In the genomic region with DNA sequence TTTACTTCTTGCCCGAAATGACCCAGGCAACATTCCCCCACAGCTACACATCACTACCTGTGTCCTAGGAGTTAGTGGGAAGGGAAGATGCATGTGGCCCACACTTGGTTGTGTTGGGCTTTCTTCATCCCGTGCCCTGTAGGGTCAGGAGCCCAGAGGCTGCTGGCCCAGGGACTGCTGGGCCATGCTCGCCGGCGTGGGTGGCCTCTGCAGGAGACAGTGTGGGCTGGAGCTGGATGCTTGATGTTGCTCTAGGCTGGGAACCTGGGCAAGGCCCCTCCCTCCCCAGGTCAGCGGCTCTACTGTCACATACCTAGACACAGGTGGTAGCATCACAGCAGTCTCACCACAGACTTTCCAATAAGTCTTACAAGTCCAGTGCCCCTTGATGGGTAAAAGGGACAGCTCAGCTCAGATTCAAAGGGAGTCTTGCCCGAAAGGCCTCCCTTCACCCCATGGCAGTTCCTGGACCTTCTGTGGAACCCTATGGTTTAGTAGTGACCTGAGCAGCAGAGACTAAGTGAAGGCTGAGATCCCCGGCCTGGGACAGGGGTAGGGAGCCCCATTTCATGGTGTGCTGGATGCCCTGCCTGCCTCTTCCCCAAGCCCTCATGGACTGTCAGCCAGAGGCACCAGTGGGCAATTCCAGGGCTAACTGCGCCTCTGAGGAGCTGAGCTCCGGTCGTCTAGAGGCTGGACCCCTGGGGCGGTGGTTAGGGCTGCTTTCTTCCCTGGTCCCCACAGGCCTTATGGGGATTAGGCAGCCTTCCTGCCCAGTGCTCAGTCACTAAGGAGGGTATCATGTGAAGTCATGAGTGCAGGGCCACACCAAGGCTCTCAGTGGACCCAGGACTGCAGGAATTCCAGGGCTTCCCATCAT, we compare ENCODE assay signal across 13 cellular contexts. TPM values are rescaled to one million over a fixed set of nuclear protein-coding genes. Genes with fewer than 3 reads are reported as not detected.
"Had no signal": no experiment of that assay in that cellular context is flagged by ENCODE, and none has a peak within 500 bp of the region (broad histone marks: within the 10 kb centered on the region; RNA-seq: fewer than 3 reads in every experiment).

No MANE protein-coding gene starts in this region.

- H3K4me1 ChIP-seq: ascending aorta, breast epithelium, transverse colon had no signal

- ATAC-seq: T-helper 17 cell had no signal

- H3K36me3 ChIP-seq: ascending aorta, breast epithelium, transverse colon, WERI-Rb-1 had no signal

- H3K4me1 Mint-ChIP-seq: activated CD4-positive, alpha-beta memory T cell treated with anti-CD3 and anti-CD28 coated beads, Interleukin-2, amount 10 ng/mL, durations not matched to agents 7 days and 5 days; T-helper 17 cell had no signal

- DNase-seq: activated CD4-positive, alpha-beta memory T cell treated with anti-CD3 and anti-CD28 coated beads, Interleukin-2, amount 10 ng/mL, durations not matched to agents 7 days and 5 days; activated naive CD4-positive, alpha-beta T cell treated with Interleukin-2 at 50 U/mL for 16 hours; small intestine; stimulated activated CD4-positive, alpha-beta T cell treated with anti-CD3 and anti-CD28 coated beads, Interleukin-4, amount 100 ng/mL, for 24 hours; stimulated activated naive CD4-positive, alpha-beta T cell treated with Interleukin-2 at 50 U/mL for 16 hours; T-helper 17 cell; transverse colon; WERI-Rb-1 had no signal

- H3K4me3 Mint-ChIP-seq: activated CD4-positive, alpha-beta memory T cell treated with anti-CD3 and anti-CD28 coated beads, Interleukin-2, amount 10 ng/mL, durations not matched to agents 7 days and 5 days; activated T-helper 1 cell treated with anti-CD3 and anti-CD28 coated beads, Interleukin-12 subunit alpha, Interleukin-12 subunit beta, Interleukin-2, Interleukin-4 antibody, amounts not matched to agents 30 ng/mL and 10 ng/mL and 1 ng/mL, durations not matched to agents 14 hours and 24 hours and 36 hours; T-helper 17 cell had no signal

- H3K27ac ChIP-seq: ascending aorta, breast epithelium, esophagus muscularis mucosa, transverse colon, WERI-Rb-1 had no signal

- H3K27me3 ChIP-seq: ascending aorta, breast epithelium, esophagus muscularis mucosa, transverse colon had no signal

- H3K9me3 Mint-ChIP-seq: activated CD4-positive, alpha-beta memory T cell treated with anti-CD3 and anti-CD28 coated beads, Interleukin-2, amount 10 ng/mL, durations not matched to agents 7 days and 5 days; activated T-helper 1 cell treated with anti-CD3 and anti-CD28 coated beads, Interleukin-12 subunit alpha, Interleukin-12 subunit beta, Interleukin-2, Interleukin-4 antibody, amounts not matched to agents 30 ng/mL and 10 ng/mL and 1 ng/mL, durations not matched to agents 14 hours and 24 hours and 36 hours had no signal

- H3K4me3 ChIP-seq: ascending aorta, breast epithelium, esophagus muscularis mucosa, lung, transverse colon had no signal

- H3K9me3 ChIP-seq: ascending aorta, breast epithelium, transverse colon had no signal

- H3K27ac Mint-ChIP-seq: activated CD4-positive, alpha-beta memory T cell treated with anti-CD3 and anti-CD28 coated beads, Interleukin-2, amount 10 ng/mL, durations not matched to agents 7 days and 5 days; activated T-helper 1 cell treated with anti-CD3 and anti-CD28 coated beads, Interleukin-12 subunit alpha, Interleukin-12 subunit beta, Interleukin-2, Interleukin-4 antibody, amounts not matched to agents 30 ng/mL and 10 ng/mL and 1 ng/mL, durations not matched to agents 14 hours and 24 hours and 36 hours; T-helper 17 cell had no signal

RNA-seq across cellular contexts. Expression of a gene that starts 59.9 kb away (rescaled TPM):
- total RNA-seq: activated CD4-positive, alpha-beta memory T cell treated with anti-CD3 and anti-CD28 coated beads, Interleukin-2, amount 10 ng/mL, durations not matched to agents 7 days and 5 days; activated T-helper 1 cell treated with anti-CD3 and anti-CD28 coated beads, Interleukin-12 subunit alpha, Interleukin-12 subunit beta, Interleukin-2, Interleukin-4 antibody, amounts not matched to agents 30 ng/mL and 10 ng/mL and 1 ng/mL, durations not matched to agents 14 hours and 24 hours and 36 hours; T-helper 17 cell had no signal
